Comparison of ENCODE assay signal across 1 cellular context in genomic region chr3:128320551-128321340, GRCh38.
TF ChIP-seq lines count a peak whose summit lies in the region.

No MANE protein-coding gene starts in this region.

TF ChIP-seq in WTC11, 78 proteins besides CTCF, POLR2A, EP300 and RAD21 (continued from another document):
- no peak for TF ChIP-seq EMX1 (CRISPR knock-in tag; IDR thresholded peaks at IDR 0.05)
- no peak for TF ChIP-seq STAT6 (CRISPR knock-in tag; conservative IDR thresholded peaks at IDR 0.05; ENCODE audit: low read depth)
